8 cellular contexts compared by ENCODE assay signal in genomic region chr3:87260270-87260669, GRCh38. TPM values are rescaled to one million over a fixed set of nuclear protein-coding genes. Genes with fewer than 3 reads are reported as not detected.
DNase-seq lines count a peak whose midpoint lies in the region; ATAC-seq and TF ChIP-seq lines count a peak whose summit lies in the region.

No MANE protein-coding gene starts in this region.

- H3K27me3 ChIP-seq in stomach: no peaks in the 10 kb centered on the region

- no peaks in the 10 kb centered on the region for H3K36me3 Mint-ChIP-seq in brain

- H3K4me1 ChIP-seq in stomach: peaks cover 0 to 6% (median 0%) of the 10 kb centered on the region in 4 donors

- peak; percentile 58 to 81 for TF ChIP-seq CTCF in brain (conservative IDR thresholded peaks at IDR 0.05)
- TF ChIP-seq CTCF in stomach (IDR thresholded peaks at IDR 0.05): peak in 4 of 7 experiments; percentile 18 to 61 (median 40)

- no peaks in the 10 kb centered on the region for H3K27me3 Mint-ChIP-seq in brain

- no peaks in the 10 kb centered on the region for H3K9me3 ChIP-seq in stomach

- DNase-seq in COLO829 (ENCODE audit: low spot score): peak; percentile 27
- peak; percentile 67 for DNase-seq in RKO (ENCODE audit: low spot score)
- DNase-seq in left lobe of liver (ENCODE audit: low spot score): no peak
- peak; percentile 38 for DNase-seq in stomach
- no peak for DNase-seq in GOT3 (lab: John Stamatoyannopoulos, UW)

- peaks cover 0 to 10% (median 7%) of the 10 kb centered on the region in 4 donors for H3K36me3 ChIP-seq in stomach

- no peak for TF ChIP-seq POLR2A in stomach (IDR thresholded peaks at IDR 0.05)

- H3K4me1 Mint-ChIP-seq in brain: peaks cover 5% of the 10 kb centered on the region

- 31 to 39% (median 35%) methylated on average over 4 of the region's 4 CpGs for WGBS in stomach, 5 donors

- no peak overlapping the region for H3K27ac ChIP-seq in stomach

- no peaks in the 10 kb centered on the region for H3K9me3 Mint-ChIP-seq in brain

- no peak for TF ChIP-seq EP300 in stomach (IDR thresholded peaks at IDR 0.05)

- H3K27ac Mint-ChIP-seq in brain: no peak overlapping the region

- H3K4me3 ChIP-seq in stomach: no peak overlapping the region

- ATAC-seq in GM18498 (IDR thresholded peaks at IDR 0.05; ENCODE audit: unreplicated experiment) (peak; percentile 76), HG03066 (IDR thresholded peaks at IDR 0.05; ENCODE audit: low read depth, unreplicated experiment) (peak; percentile 63), left lobe of liver (peak; percentile 87)

- no peak overlapping the region for H3K4me3 Mint-ChIP-seq in brain

- intact Hi-C loops in stomach (cut with DNase I; ENCODE audit: low total_unique reads): no loop called here

RNA-seq across cellular contexts. Expression of gene POU1F1, which starts 16.1 kb away (rescaled TPM):
- polyA plus RNA-seq in brain (ENCODE audit: insufficient read depth, low read depth, low replicate concordance) (not detected), stomach (not detected)
- total RNA-seq in left lobe of liver (not detected), stomach (not detected)

RNA-seq across cellular contexts. Expression of gene CHMP2B, which starts 33.2 kb away (rescaled TPM):
- polyA plus RNA-seq in brain (ENCODE audit: insufficient read depth, low read depth, low replicate concordance): 22.9 TPM
- total RNA-seq in left lobe of liver: 18.1 TPM
- total RNA-seq in stomach: 10 to 100 TPM in 4 of 5 donors, 1 to 10 TPM in 1; 1.2 to 67.2 (median 17.1) TPM
- polyA plus RNA-seq in stomach: 10 to 100 TPM; 21.1 to 51.3 (median 27.3) TPM

Comparison
In these comparisons a context has a peak if more than half of its experiments do, and no peak if none do; other contexts are left out.
1. DNase-seq: peak in COLO829 (single experiment), RKO (single experiment) and stomach (single experiment); none in left lobe of liver (single experiment) and GOT3 (single experiment).
2. Peak in every context shown above with its lines, with median percentiles within 50 percentile points of each other: ATAC-seq.